In genomic region chrX:53072418-53073114, GRCh38 we compare ENCODE assay signal across 9 cellular contexts. TPM values are rescaled to one million over a fixed set of nuclear protein-coding genes. Genes with fewer than 3 reads are reported as not detected.
DNase-seq lines count a peak whose midpoint lies in the region; ATAC-seq and TF ChIP-seq lines count a peak whose summit lies in the region.
"Had no signal": no experiment of that assay in that cellular context is flagged by ENCODE, and none has a peak within 500 bp of the region (broad histone marks: within the 10 kb centered on the region; RNA-seq: fewer than 3 reads in every experiment).

No MANE protein-coding gene starts in this region.

- H3K36me3 ChIP-seq in Karpas-422 (ENCODE audit: insufficient read depth, low read length) (no peaks in the 10 kb centered on the region), parathyroid adenoma (ENCODE audit: control insufficient read depth, insufficient read depth, low read length) (no peaks in the 10 kb centered on the region)

- TF ChIP-seq CTCF in GM12864 (IDR thresholded peaks at IDR 0.05; ENCODE audit: low read depth, low read length, missing control alignments) (no peak), MCF 10A (IDR thresholded peaks at IDR 0.05; ENCODE audit: unreplicated experiment) (no peak), parathyroid adenoma (IDR thresholded peaks at IDR 0.05) (no peak)

- peak overlapping the region; percentile 86 for H3K27ac ChIP-seq in Karpas-422 (ENCODE audit: low read length)
- peak overlapping the region; percentile 61 for H3K27ac ChIP-seq in parathyroid adenoma

- H3K79me2 ChIP-seq in Karpas-422 (ENCODE audit: low read length) (no peaks in the 10 kb centered on the region), parathyroid adenoma (no peaks in the 10 kb centered on the region)

- H3K4me3 ChIP-seq in GM12864 (ENCODE audit: low read depth, low read length) (peak overlapping the region; percentile 62), Karpas-422 (ENCODE audit: low read length) (peak overlapping the region; percentile 59), parathyroid adenoma (ENCODE audit: low read depth, low read length) (no peak overlapping the region)

- DNase-seq in GM12864 (ENCODE audit: low read depth) (no peak), Karpas-422 (peak; percentile 60), MCF 10A (ENCODE audit: unreplicated experiment) (peak; percentile 22), NCI-H1105 (lab: John Stamatoyannopoulos, UW) (no peak), kidney glomerular epithelial cell (lab: John Stamatoyannopoulos, UW) (no peak)
- DNase-seq in activated CD4-positive, alpha-beta T cell treated with anti-CD3 and anti-CD28 coated beads, Interleukin-2, amount 50 U/mL, for 1 hour = no peak

- ATAC-seq in GM21786 (IDR thresholded peaks at IDR 0.05; ENCODE audit: unreplicated experiment) = no peak

- H3K27me3 Mint-ChIP-seq in MCF 10A (ENCODE audit: insufficient read depth, unreplicated experiment) = peaks cover 67% of the 10 kb centered on the region

- H3K9me3 Mint-ChIP-seq in MCF 10A (ENCODE audit: unreplicated experiment) = no peaks in the 10 kb centered on the region

- H2AFZ ChIP-seq in Karpas-422 (ENCODE audit: low read length) = peak overlapping the region; percentile 52; the same call in 1 of the 2 replicates
- H2AFZ ChIP-seq in parathyroid adenoma = peak overlapping the region; percentile 72

- H3K9ac ChIP-seq in Karpas-422 (ENCODE audit: low read length) (peak overlapping the region; percentile 68), parathyroid adenoma (no peak overlapping the region)

- intact Hi-C loops in MCF 10A (cut with micrococcal nuclease) = loop anchor here (5.0 kb wide), 1 partner anchor 150 kb away; no protein-coding TSS in a partner anchor

- H3K9me3 ChIP-seq in Karpas-422 (ENCODE audit: low read length) (no peaks in the 10 kb centered on the region), parathyroid adenoma (ENCODE audit: control insufficient read depth, low read length) (no peaks in the 10 kb centered on the region)

- POLR2A ChIA-PET in MCF 10A (lab: Yijun Ruan, JAX) = interaction anchor here (0.8 to 4.1 kb wide), 6 partner anchors 10 to 152 kb away, joined by 3 to 56 read pairs (median 8); partner anchors contain the start of genes KDM5C and TSPYL2

- H3K4me1 ChIP-seq in Karpas-422 (ENCODE audit: low read length) (peaks cover 23% of the 10 kb centered on the region), parathyroid adenoma (no peaks in the 10 kb centered on the region)

- H3K4me1 Mint-ChIP-seq in MCF 10A (ENCODE audit: insufficient read depth, unreplicated experiment) = peaks cover 13% of the 10 kb centered on the region

- H3K4me2 ChIP-seq in Karpas-422 (ENCODE audit: low read depth, low read length, poor library complexity, severe bottlenecking) (peak overlapping the region; percentile 68), parathyroid adenoma (ENCODE audit: low read length) (peak overlapping the region; percentile 61)

- no peaks in the 10 kb centered on the region for H3K36me3 Mint-ChIP-seq in MCF 10A (ENCODE audit: insufficient read depth, unreplicated experiment)

- no peaks in the 10 kb centered on the region for H4K20me1 ChIP-seq in Karpas-422 (ENCODE audit: insufficient read depth, low read depth, low read length)

- H3K27ac Mint-ChIP-seq in MCF 10A (ENCODE audit: low read depth, unreplicated experiment) = peak overlapping the region; percentile 2

- no TSS peak for BruUV-seq in MCF 10A (replicated peaks; lab: Mats Ljungman, UMichigan)

- H3K27me3 ChIP-seq in Karpas-422 (ENCODE audit: low read length) (no peaks in the 10 kb centered on the region), parathyroid adenoma (ENCODE audit: control insufficient read depth, insufficient read depth, low read length) (no peaks in the 10 kb centered on the region)

- CTCF ChIA-PET in MCF 10A (lab: Yijun Ruan, JAX) = interaction anchor here (0.5 to 3.3 kb wide), 16 partner anchors 9 to 1349 kb away, joined by 3 to 34 read pairs (median 4); partner anchors contain the start of gene TSPYL2

- H3K4me3 Mint-ChIP-seq in MCF 10A (ENCODE audit: unreplicated experiment) = peak overlapping the region; percentile 38

- no peaks in the 10 kb centered on the region for H3K9me2 ChIP-seq in Karpas-422 (replicated peaks; ENCODE audit: insufficient read depth, low read length)

RNA-seq across cellular contexts. Expression of gene TSPYL2, which starts 9.6 kb away (rescaled TPM):
- total RNA-seq in Karpas-422 (2014; rRNA removed; shearing (Covaris generic); ENCODE audit: low replicate concordance) = 44.6 and 68.5 TPM in 2 replicates
- 39.3 and 41.6 TPM in 2 replicates for total RNA-seq in MCF 10A (2022)

RNA-seq across cellular contexts. Expression of gene KANTR, which starts 21.4 kb away (rescaled TPM):
- total RNA-seq in Karpas-422 (2014; rRNA removed; shearing (Covaris generic); ENCODE audit: low replicate concordance) = 14.3 and 27.9 TPM in 2 replicates
- total RNA-seq in MCF 10A (2022) = 3.4 and 6.3 TPM in 2 replicates

RNA-seq across cellular contexts. Expression of gene GPR173, which starts 24.0 kb away (rescaled TPM):
- total RNA-seq in Karpas-422 (2014; rRNA removed; shearing (Covaris generic); ENCODE audit: low replicate concordance) = 0.36 and 0.71 TPM in 2 replicates
- total RNA-seq in MCF 10A (2022) = 1.3 TPM in 2 replicates
- total RNA-seq: T-helper 1 cell treated with Interleukin-12 subunit alpha and Interleukin-12 subunit beta and Interleukin-4 antibody, amounts not matched to agents 30 ng/mL and 1 ng/mL, for 36 hours had no signal

Comparison
In these comparisons a context has a peak if more than half of its experiments do, and no peak if none do; other contexts are left out.
1. DNase-seq: peak in Karpas-422 (single experiment) and MCF 10A (single experiment); none in GM12864 (single experiment), NCI-H1105 (single experiment), kidney glomerular epithelial cell (single experiment) and activated CD4-positive, alpha-beta T cell treated with anti-CD3 and anti-CD28 coated beads, Interleukin-2, amount 50 U/mL, for 1 hour (single experiment).